Comparison of ENCODE assay signal across 14 cellular contexts in genomic region chr11:71329731-71330130, GRCh38.
A peak's percentile ranks its signal among the peaks of the same experiment; 100 is the strongest.
DNase-seq lines count a peak whose midpoint lies in the region; ATAC-seq and TF ChIP-seq lines count a peak whose summit lies in the region.
"Had no signal": no experiment of that assay in that cellular context is flagged by ENCODE, and none has a peak within 500 bp of the region (broad histone marks: within the 10 kb centered on the region; RNA-seq: fewer than 3 reads in every experiment).

No MANE protein-coding gene starts in this region.

- ATAC-seq in right cardiac atrium = no peak
- ATAC-seq: GM12878 had no signal

- CTCF ChIA-PET in A673 (lab: Charles Lee) = no interaction called here

- POLR2A ChIA-PET in A673 (lab: Charles Lee; ENCODE audit: low non-redundant PET) = interaction anchor here (0.7 kb wide), 1 partner anchor 1079 kb away, joined by 3 read pairs; no protein-coding TSS in a partner anchor

- intact Hi-C loops in cardiac septum (cut with DNase I) = no loop called here
- intact Hi-C loops in right cardiac atrium (cut with DNase I) = no loop called here
- intact Hi-C loops in sigmoid colon (cut with DNase I) = no loop called here
- intact Hi-C loops in A673 (cut with micrococcal nuclease; ENCODE audit: unreplicated experiment) = no loop called here

- H3K36me3 ChIP-seq in sigmoid colon (no peaks in the 10 kb centered on the region), A673 (ENCODE audit: insufficient read depth, low read length, poor library complexity, severe bottlenecking) (no peaks in the 10 kb centered on the region)

- BruUV-seq in A673 (replicated peaks; lab: Mats Ljungman, UMichigan) = no TSS peak

- H3K4me3 ChIP-seq in right cardiac atrium (ENCODE audit: low read length) (no peak overlapping the region), sigmoid colon (no peak overlapping the region), A673 (ENCODE audit: low read depth, low read length, poor library complexity, severe bottlenecking) (no peak overlapping the region)
- H3K4me3 ChIP-seq: GM12878, GM23248 had no signal

- H3K9me3 ChIP-seq in right cardiac atrium (ENCODE audit: control insufficient read depth, low read length) (no peaks in the 10 kb centered on the region), sigmoid colon (peaks cover 0 to 8% (median 0%) of the 10 kb centered on the region in 4 donors), A673 (ENCODE audit: low read depth, low read length, poor library complexity, severe bottlenecking) (peaks cover 18% of the 10 kb centered on the region)

- no peaks in the 10 kb centered on the region for H3K4me1 ChIP-seq in right cardiac atrium (ENCODE audit: control insufficient read depth, insufficient read depth, low read length)
- no peaks in the 10 kb centered on the region for H3K4me1 ChIP-seq in sigmoid colon
- no peaks in the 10 kb centered on the region for H3K4me1 ChIP-seq in A673 (ENCODE audit: insufficient read depth, low read length, poor library complexity, severe bottlenecking)

- DNase-seq in cardiac septum (ENCODE audit: low spot score) (peak; percentile 6), right cardiac atrium (no peak), mesenteric fat pad (ENCODE audit: low spot score) (peak; percentile 62), sigmoid colon (peak; percentile 39), NCI-H2227 treated with DMSO at 0.1 percent for 48 hours (lab: John Stamatoyannopoulos, UW) (no peak), A673 (ENCODE audit: low spot score) (no peak), iPS-NIHi7 (ENCODE audit: extremely low spot score) (no peak)
- DNase-seq: 8988T; C1 segment of cervical spinal cord; CD4-positive, alpha-beta T cell; DMS 273 treated with DMSO at 0.1 percent for 48 hours; GM23248 had no signal

- no peak for TF ChIP-seq POLR2A in sigmoid colon (IDR thresholded peaks at IDR 0.05)

- 82% methylated on average over 4 of the region's 4 CpGs for WGBS in right cardiac atrium
- WGBS in sigmoid colon, 2 donors = 88 to 92% methylated on average over 4 of the region's 4 CpGs

- no peak for TF ChIP-seq CTCF in sigmoid colon (IDR thresholded peaks at IDR 0.05)
- no peak for TF ChIP-seq CTCF in A673 (conservative IDR thresholded peaks at IDR 0.05; ENCODE audit: low read depth, low read length)

- no peaks in the 10 kb centered on the region for H3K27me3 ChIP-seq in right cardiac atrium (ENCODE audit: control insufficient read depth, insufficient read depth)
- no peaks in the 10 kb centered on the region for H3K27me3 ChIP-seq in sigmoid colon
- no peaks in the 10 kb centered on the region for H3K27me3 ChIP-seq in A673 (replicated peaks; ENCODE audit: insufficient read depth, low read depth, low read length, poor library complexity)

- TF ChIP-seq EP300 in sigmoid colon (IDR thresholded peaks at IDR 0.05) = no peak

- H3K27ac ChIP-seq in right cardiac atrium (ENCODE audit: low read length) (no peak overlapping the region), sigmoid colon (no peak overlapping the region), A673 (ENCODE audit: low read depth, low read length, poor library complexity, severe bottlenecking) (no peak overlapping the region)
- H3K27ac ChIP-seq: GM23248, HL-60 had no signal

Comparison
In these comparisons a context has a peak if more than half of its experiments do, and no peak if none do; other contexts are left out.
1. DNase-seq: peak in cardiac septum (single experiment), mesenteric fat pad (single experiment) and sigmoid colon (single experiment); none in right cardiac atrium (0 of 3), NCI-H2227 treated with DMSO at 0.1 percent for 48 hours (single experiment), A673 (single experiment) and iPS-NIHi7 (single experiment).